21 cellular contexts compared by ENCODE assay signal in the genomic region with DNA sequence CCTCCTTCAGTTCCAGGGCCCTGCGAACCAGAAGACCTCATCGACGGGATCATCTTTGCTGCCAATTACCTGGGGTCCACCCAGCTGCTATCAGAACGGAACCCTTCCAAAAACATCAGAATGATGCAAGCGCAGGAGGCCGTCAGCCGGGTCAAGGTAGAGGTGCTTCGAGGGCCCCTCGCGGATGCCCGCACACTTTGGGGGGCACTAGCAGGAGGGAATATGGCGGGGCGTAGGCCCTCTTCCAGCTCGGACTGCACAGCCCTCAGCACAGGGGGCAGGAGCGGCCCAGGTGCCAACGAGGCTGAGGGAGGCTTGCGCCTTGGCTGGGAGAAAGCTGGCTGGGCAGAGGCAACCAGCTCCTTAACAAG.
DNase-seq lines count a peak whose midpoint lies in the region; ATAC-seq and TF ChIP-seq lines count a peak whose summit lies in the region.
"Had no signal": no experiment of that assay in that cellular context is flagged by ENCODE, and none has a peak within 500 bp of the region (broad histone marks: within the 10 kb centered on the region; RNA-seq: fewer than 3 reads in every experiment).

No MANE protein-coding gene starts in this region.

- H3K27ac ChIP-seq in RWPE2 (ENCODE audit: poor library complexity, severe bottlenecking): no peak overlapping the region
- H3K27ac ChIP-seq in cingulate gyrus (ENCODE audit: low read depth, low read length): peak overlapping the region; percentile 66
- H3K27ac ChIP-seq in upper lobe of right lung: no peak overlapping the region
- H3K27ac ChIP-seq: A549; BLaER1 treated with 17β-estradiol and CSF1 and Interleukin-3, amounts not matched to agents 10 nM and 100 nM had no signal

- intact Hi-C loops in posterior vena cava (cut with DNase I) (no loop called here), upper lobe of right lung (cut with DNase I) (no loop called here)

- DNase-seq in RWPE2 (ENCODE audit: low spot score) (peak; percentile 63), posterior vena cava (ENCODE audit: low spot score) (peak; percentile 72), upper lobe of right lung (peak; percentile 48), NCI-H524 (lab: John Stamatoyannopoulos, UW) (no peak), NCI-H226 (no peak), OCI-M1 (lab: John Stamatoyannopoulos, UW) (no peak)
- DNase-seq: AML-193; CD4-positive, alpha-beta memory T cell; COR-L47; DMS53; KBM-7; MV-4-11; NCI-H1105; NCI-H2029; NCI-H446 treated with DMSO at 0.1 percent for 48 hours; NCI-H526 treated with DMSO at 0.1 percent for 48 hours; RPMI8226; SHP77 treated with DMSO at 0.1 percent for 48 hours had no signal

- H3K36me3 ChIP-seq in RWPE2 (ENCODE audit: low read depth) (no peaks in the 10 kb centered on the region), upper lobe of right lung (no peaks in the 10 kb centered on the region)

- H3K27me3 ChIP-seq in RWPE2 (ENCODE audit: insufficient read depth, poor library complexity, severe bottlenecking) (no peaks in the 10 kb centered on the region), upper lobe of right lung (no peaks in the 10 kb centered on the region)
- H3K27me3 ChIP-seq: BLaER1 treated with 17β-estradiol and CSF1 and Interleukin-3, amounts not matched to agents 10 nM and 100 nM had no signal

- no peak for ATAC-seq in RWPE2 (ENCODE audit: low read depth)
- no peak for ATAC-seq in upper lobe of right lung

- TF ChIP-seq CTCF in RWPE2 (IDR thresholded peaks at IDR 0.05; ENCODE audit: poor library complexity, severe bottlenecking) (no peak), upper lobe of right lung (IDR thresholded peaks at IDR 0.05) (no peak)

- no peaks in the 10 kb centered on the region for H3K9me3 ChIP-seq in RWPE2 (ENCODE audit: severe bottlenecking)
- no peaks in the 10 kb centered on the region for H3K9me3 ChIP-seq in upper lobe of right lung
- H3K9me3 ChIP-seq: A549; BLaER1 treated with 17β-estradiol and CSF1 and Interleukin-3, amounts not matched to agents 10 nM and 100 nM had no signal

- H3K4me1 ChIP-seq in RWPE2 (ENCODE audit: insufficient read depth, poor library complexity, severe bottlenecking) (no peaks in the 10 kb centered on the region), upper lobe of right lung (no peaks in the 10 kb centered on the region)
- H3K4me1 ChIP-seq: A549 had no signal

- H3K4me3 ChIP-seq in RWPE2 (ENCODE audit: severe bottlenecking): no peak overlapping the region
- no peak overlapping the region for H3K4me3 ChIP-seq in upper lobe of right lung
- H3K4me3 ChIP-seq: A549; BLaER1 treated with 17β-estradiol and CSF1 and Interleukin-3, amounts not matched to agents 10 nM and 100 nM had no signal

Comparison
In these comparisons a context has a peak if more than half of its experiments do, and no peak if none do; other contexts are left out.
1. DNase-seq: peak in RWPE2 (single experiment), posterior vena cava (single experiment) and upper lobe of right lung (single experiment); none in NCI-H524 (0 of 2), NCI-H226 (single experiment) and OCI-M1 (single experiment).